Comparison of ENCODE assay signal across 1 cellular context in genomic region chr4:37758226-37758625, GRCh38.
TF ChIP-seq lines count a peak whose summit lies in the region.

No MANE protein-coding gene starts in this region.

TF ChIP-seq in HepG2, 621 proteins besides CTCF, POLR2A, EP300 and RAD21 (continued from another document):
- peak; percentile 78 for TF ChIP-seq CEBPG (CRISPR knock-in tag; IDR thresholded peaks at IDR 0.05)
- no peak for TF ChIP-seq ZNF790 (CRISPR knock-in tag; IDR thresholded peaks at IDR 0.05; ENCODE audit: borderline replicate concordance)
- no peak for TF ChIP-seq KIAA2018 (CRISPR knock-in tag; IDR thresholded peaks at IDR 0.05; ENCODE audit: borderline replicate concordance)
- peak; percentile 82 for TF ChIP-seq CEBPB (IDR thresholded peaks at IDR 0.05; ENCODE audit: borderline replicate concordance, low read depth, low read length)
- TF ChIP-seq SMC3 (IDR thresholded peaks at IDR 0.05; ENCODE audit: low read length): 0 out of 2 replicates have a peak, but pooled peaks have one; percentile 9
- no peak for TF ChIP-seq ZNF30 (CRISPR knock-in tag; IDR thresholded peaks at IDR 0.05)
- 0 out of 2 replicates have a peak, but pooled peaks have one; percentile 36 for TF ChIP-seq ARID5B (CRISPR knock-in tag; IDR thresholded peaks at IDR 0.05)
- peak; percentile 36; the same call in 1 of the 2 replicates for TF ChIP-seq GATAD2A (CRISPR knock-in tag; IDR thresholded peaks at IDR 0.05)
- TF ChIP-seq THAP11 (CRISPR knock-in tag; IDR thresholded peaks at IDR 0.05): peak; percentile 25; the same call in 1 of the 2 replicates
- TF ChIP-seq FOXA3 (CRISPR knock-in tag; IDR thresholded peaks at IDR 0.05): peak; percentile 32; the same call in 1 of the 2 replicates
- 0 out of 2 replicates have a peak, but pooled peaks have one; percentile 15 for TF ChIP-seq FOSL2 (CRISPR knock-in tag; IDR thresholded peaks at IDR 0.05)
- no peak for TF ChIP-seq ZNF614 (CRISPR knock-in tag; IDR thresholded peaks at IDR 0.05; ENCODE audit: borderline replicate concordance)
- TF ChIP-seq BCL6 (CRISPR knock-in tag; IDR thresholded peaks at IDR 0.05): peak; percentile 57
- TF ChIP-seq GABPB1 (CRISPR knock-in tag; IDR thresholded peaks at IDR 0.05): no peak; the same call in 1 of the 2 replicates
- TF ChIP-seq HNRNPLL (IDR thresholded peaks at IDR 0.05; ENCODE audit: low read depth, low read length, poor library complexity, severe bottlenecking): no peak
- TF ChIP-seq FOXA1 (IDR thresholded peaks at IDR 0.05): no peak
- TF ChIP-seq FOXA1 (CRISPR knock-in tag; IDR thresholded peaks at IDR 0.05): peak; percentile 45; the same call in 1 of the 2 replicates
- no peak for TF ChIP-seq MNT (IDR thresholded peaks at IDR 0.05)
- TF ChIP-seq CENPT (CRISPR knock-in tag; IDR thresholded peaks at IDR 0.05; ENCODE audit: low read depth): no peak
- no peak for TF ChIP-seq FOXO1 (CRISPR knock-in tag; IDR thresholded peaks at IDR 0.05)
- peak; percentile 70; the same call in 1 of the 2 replicates for TF ChIP-seq ETV5 (CRISPR knock-in tag; IDR thresholded peaks at IDR 0.05; ENCODE audit: borderline replicate concordance)
- TF ChIP-seq GABPA (IDR thresholded peaks at IDR 0.05; ENCODE audit: low read depth, low read length): no peak
- TF ChIP-seq GABPA (CRISPR knock-in tag; IDR thresholded peaks at IDR 0.05; ENCODE audit: low read depth): 0 out of 2 replicates have a peak, but pooled peaks have one; percentile 22
- no peak for TF ChIP-seq SOX13 (IDR thresholded peaks at IDR 0.05)
- 0 out of 4 replicates have a peak, but pooled peaks of 1 of the 2 experiments have one; percentile 23 for TF ChIP-seq SOX13 (CRISPR knock-in tag; conservative IDR thresholded peaks at IDR 0.05 in 1 of 2, IDR thresholded peaks at IDR 0.05 in 1 of 2)
